ENCODE assay signal across 9 cellular contexts in genomic region chr2:159922563-159922962, GRCh38. TPM values are rescaled to one million over a fixed set of nuclear protein-coding genes. Genes with fewer than 3 reads are reported as not detected.
DNase-seq lines count a peak whose midpoint lies in the region; ATAC-seq lines count a peak whose summit lies in the region.
"Had no signal": no experiment of that assay in that cellular context is flagged by ENCODE, and none has a peak within 500 bp of the region (broad histone marks: within the 10 kb centered on the region; RNA-seq: fewer than 3 reads in every experiment).

No MANE protein-coding gene starts in this region.

- intact Hi-C loops in Right ventricle myocardium superior (cut with DNase I): no loop called here

- no peak for ATAC-seq in stimulated activated naive CD8-positive, alpha-beta T cell treated with anti-CD3 and anti-CD28 coated beads, Interleukin-15, Interleukin-2, amounts not matched to agents 100 U/mL and 50 U/mL, for 24 hours
- ATAC-seq in HG02571 (IDR thresholded peaks at IDR 0.05; ENCODE audit: unreplicated experiment) (peak; percentile 79), HG03460 (IDR thresholded peaks at IDR 0.05; ENCODE audit: unreplicated experiment) (peak; percentile 66), T-cell (replicated peaks in 1 of 4) (no peak), Right ventricle myocardium superior (ENCODE audit: poor library complexity) (no peak)

- H3K27me3 Mint-ChIP-seq in stimulated activated naive CD8-positive, alpha-beta T cell treated with anti-CD3 and anti-CD28 coated beads, Interleukin-15, Interleukin-2, amounts not matched to agents 100 ng/mL and 50 ng/mL, for 24 hours: peaks cover 19% of the 10 kb centered on the region
- peaks cover 6 to 12% of the 10 kb centered on the region in 2 donors for H3K27me3 Mint-ChIP-seq in T-cell

- H3K4me3 Mint-ChIP-seq in stimulated activated naive CD8-positive, alpha-beta T cell treated with anti-CD3 and anti-CD28 coated beads, Interleukin-15, Interleukin-2, amounts not matched to agents 100 ng/mL and 50 ng/mL, for 24 hours: peak overlapping the region; percentile 14
- H3K4me3 Mint-ChIP-seq in T-cell: no peak overlapping the region
- H3K4me3 Mint-ChIP-seq: central memory CD8-positive, alpha-beta T cell had no signal

- POLR2A ChIA-PET in T-cell (lab: Charles Lee): no interaction called here

- CTCF ChIA-PET in T-cell (lab: Charles Lee): interaction anchor here in 1 of 2 donors (1.0 kb wide), 1 partner anchor 23 kb away, joined by 3 read pairs; no protein-coding TSS in a partner anchor

- DNase-seq in stimulated activated naive CD8-positive, alpha-beta T cell treated with anti-CD3 and anti-CD28 coated beads, Interleukin-15, Interleukin-2, amounts not matched to agents 100 U/mL and 50 U/mL, for 24 hours: no peak
- DNase-seq in T-cell (no peak), medulla oblongata (ENCODE audit: extremely low spot score) (no peak), amygdala (lab: John Stamatoyannopoulos, UW) (no peak), Right ventricle myocardium superior (no peak)

- no peaks in the 10 kb centered on the region for H3K9me3 Mint-ChIP-seq in stimulated activated naive CD8-positive, alpha-beta T cell treated with anti-CD3 and anti-CD28 coated beads, Interleukin-15, Interleukin-2, amounts not matched to agents 100 ng/mL and 50 ng/mL, for 24 hours
- no peaks in the 10 kb centered on the region for H3K9me3 Mint-ChIP-seq in T-cell
- H3K9me3 Mint-ChIP-seq: central memory CD8-positive, alpha-beta T cell had no signal

- peak overlapping the region; percentile 63 for H3K27ac Mint-ChIP-seq in stimulated activated naive CD8-positive, alpha-beta T cell treated with anti-CD3 and anti-CD28 coated beads, Interleukin-15, Interleukin-2, amounts not matched to agents 100 ng/mL and 50 ng/mL, for 24 hours
- no peak overlapping the region for H3K27ac Mint-ChIP-seq in T-cell

- H3K4me1 Mint-ChIP-seq in stimulated activated naive CD8-positive, alpha-beta T cell treated with anti-CD3 and anti-CD28 coated beads, Interleukin-15, Interleukin-2, amounts not matched to agents 100 ng/mL and 50 ng/mL, for 24 hours (ENCODE audit: low read depth): peaks cover 26% of the 10 kb centered on the region
- peaks cover 0 to 5% (median 4%) of the 10 kb centered on the region in 3 donors for H3K4me1 Mint-ChIP-seq in T-cell

- H3K36me3 Mint-ChIP-seq in stimulated activated naive CD8-positive, alpha-beta T cell treated with anti-CD3 and anti-CD28 coated beads, Interleukin-15, Interleukin-2, amounts not matched to agents 100 ng/mL and 50 ng/mL, for 24 hours (ENCODE audit: low read depth): no peaks in the 10 kb centered on the region
- no peaks in the 10 kb centered on the region for H3K36me3 Mint-ChIP-seq in T-cell

RNA-seq across cellular contexts. Expression of gene LY75, which starts 18.0 kb away (rescaled TPM):
- 10 to 100 TPM; 35.3 to 52.2 (median 41.7) TPM for total RNA-seq in T-cell
- 0.75 TPM for total RNA-seq in Right ventricle myocardium superior

Comparison
In these comparisons a context has a peak if more than half of its experiments do, and no peak if none do; other contexts are left out.
1. ATAC-seq: peak in HG02571 (single experiment) and HG03460 (single experiment); none in stimulated activated naive CD8-positive, alpha-beta T cell treated with anti-CD3 and anti-CD28 coated beads, Interleukin-15, Interleukin-2, amounts not matched to agents 100 U/mL and 50 U/mL, for 24 hours (single experiment), T-cell (0 of 4) and Right ventricle myocardium superior (single experiment).
2. RNA of gene LY75, which starts 18.0 kb away (total RNA-seq): 35.3 to 52.2 TPM in T-cell; 0.75 TPM in Right ventricle myocardium superior (single experiment); every median in the first group is over 10 times any median in the second.